Comparison of ENCODE assay signal across 8 cellular contexts in the genomic region with DNA sequence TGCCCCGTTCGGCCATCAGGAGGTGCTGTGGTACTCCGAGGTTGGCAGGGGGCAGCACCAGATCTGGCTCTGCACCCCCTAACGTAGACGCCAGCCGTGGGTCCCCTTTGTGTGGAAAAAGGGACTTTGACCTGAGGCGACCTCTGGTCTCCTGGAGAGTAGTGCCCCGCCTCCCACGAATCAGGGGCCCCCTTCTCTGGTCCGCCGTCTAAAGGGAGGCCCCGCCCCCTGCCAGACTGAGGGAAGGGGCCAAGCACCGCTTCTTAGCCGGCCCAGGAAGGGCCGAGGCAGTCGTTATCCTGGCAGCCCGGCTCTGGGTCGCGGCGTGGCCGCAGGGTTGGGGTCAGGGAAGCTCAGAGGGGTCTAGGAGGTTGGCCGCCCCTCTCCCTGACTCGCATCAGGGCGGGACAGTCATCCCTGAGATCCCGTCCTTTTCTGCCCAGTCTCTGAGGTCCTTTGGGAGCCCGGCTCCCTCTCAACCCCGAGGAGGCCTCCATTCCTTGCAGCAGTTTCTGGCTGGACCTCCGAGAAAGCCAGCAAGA. TPM values are rescaled to one million over a fixed set of nuclear protein-coding genes. Genes with fewer than 3 reads are reported as not detected.
DNase-seq lines count a peak whose midpoint lies in the region; ATAC-seq and TF ChIP-seq lines count a peak whose summit lies in the region.

No MANE protein-coding gene starts in this region.

- WGBS in endodermal cell (ENCODE audit: insufficient coverage in 1 of 2, insufficient read length in 1 of 2), 2 experiments, result 8 to 14% methylated on average over 18 to 28 of the region's 28 CpGs

- TF ChIP-seq EP300 in neural cell (conservative IDR thresholded peaks at IDR 0.05; ENCODE audit: poor library complexity, severe bottlenecking), result no peak

- peaks cover 34% of the 10 kb centered on the region for H3K36me3 Mint-ChIP-seq in endodermal cell (ENCODE audit: low read depth)

- H3K27me3 ChIP-seq in endodermal cell (ENCODE audit: control insufficient read depth, insufficient read depth, low read length, poor library complexity, severe bottlenecking) (no peaks in the 10 kb centered on the region), neural cell (ENCODE audit: insufficient read depth, low read depth, low read length) (no peaks in the 10 kb centered on the region)

- H3K27ac ChIP-seq in endodermal cell (ENCODE audit: low read depth, low read length), result peak overlapping the region; percentile 100
- peak overlapping the region; percentile 94 for H3K27ac ChIP-seq in neural cell (ENCODE audit: low read length)

- peak overlapping the region; percentile 56 for H2AFZ ChIP-seq in neural cell (ENCODE audit: low read depth, low read length)

- no peak overlapping the region for H3K4me2 ChIP-seq in neural cell (ENCODE audit: low read length)

- H3F3A ChIP-seq in neural cell (ENCODE audit: insufficient read depth, low read length, poor library complexity, severe bottlenecking), result no peaks in the 10 kb centered on the region

- peaks cover 24% of the 10 kb centered on the region for H3K79me2 ChIP-seq in neural cell (replicated peaks; ENCODE audit: insufficient read depth, low read length)

- peaks cover 63% of the 10 kb centered on the region for H3K36me3 ChIP-seq in endodermal cell (ENCODE audit: control insufficient read depth, insufficient read depth, low read length)
- H3K36me3 ChIP-seq in neural cell (ENCODE audit: insufficient read depth, low read length), result no peaks in the 10 kb centered on the region

- no peaks in the 10 kb centered on the region for H3K9me2 ChIP-seq in neural cell (ENCODE audit: insufficient read depth, low read length)

- H3K4me1 ChIP-seq in endodermal cell (ENCODE audit: control insufficient read depth, insufficient read depth, low read length), result peaks cover 23% of the 10 kb centered on the region

- TF ChIP-seq CTCF in endodermal cell (conservative IDR thresholded peaks at IDR 0.05) (peak; percentile 83), neural cell (IDR thresholded peaks at IDR 0.05; ENCODE audit: poor library complexity, severe bottlenecking) (peak; percentile 64)

- H3K9me3 ChIP-seq in endodermal cell (ENCODE audit: control insufficient read depth, low read length), result no peaks in the 10 kb centered on the region
- H3K9me3 ChIP-seq in neural cell (ENCODE audit: low read length), result no peaks in the 10 kb centered on the region

- peak overlapping the region; percentile 99 for H3K27ac Mint-ChIP-seq in endodermal cell

- no peak for ATAC-seq in GM18870 (IDR thresholded peaks at IDR 0.05; ENCODE audit: unreplicated experiment)

- no peaks in the 10 kb centered on the region for H4K20me1 ChIP-seq in neural cell (ENCODE audit: insufficient read depth)

- no peak for TF ChIP-seq RAD21 in neural cell (conservative IDR thresholded peaks at IDR 0.05)

- H3K27me3 Mint-ChIP-seq in endodermal cell (ENCODE audit: insufficient read depth), result no peaks in the 10 kb centered on the region

- no peak overlapping the region for H3K9ac ChIP-seq in endodermal cell (ENCODE audit: extremely low read depth, low read length, poor library complexity, severe bottlenecking)
- peak overlapping the region; percentile 96 for H3K9ac ChIP-seq in neural cell (ENCODE audit: low read length)

- H3K4me3 ChIP-seq in endodermal cell (ENCODE audit: low read length) (peak overlapping the region; percentile 100), neural cell (ENCODE audit: low read length) (peak overlapping the region; percentile 93)

- H3K4me1 Mint-ChIP-seq in endodermal cell, result peaks cover 35% of the 10 kb centered on the region

- peak overlapping the region; percentile 87 for H3K4me3 Mint-ChIP-seq in endodermal cell

- H3K9me3 Mint-ChIP-seq in endodermal cell, result no peaks in the 10 kb centered on the region

- peak; percentile 39 for DNase-seq in DMS79 (lab: John Stamatoyannopoulos, UW)
- DNase-seq in DMS79 treated with DMSO at 0.1 percent for 48 hours (lab: John Stamatoyannopoulos, UW), result no peak
- peak; percentile 75 for DNase-seq in NCI-H69 (lab: John Stamatoyannopoulos, UW)
- DNase-seq in endodermal cell, result no peak
- DNase-seq in hepatic stellate cell (ENCODE audit: low spot score), result no peak
- DNase-seq in activated CD4-positive, alpha-beta T cell treated with anti-CD3 and anti-CD28 coated beads for 48 hours, result no peak

TF ChIP-seq in neural cell, 6 proteins besides CTCF, POLR2A, EP300 and RAD21:
- TF ChIP-seq, protein P1, sequence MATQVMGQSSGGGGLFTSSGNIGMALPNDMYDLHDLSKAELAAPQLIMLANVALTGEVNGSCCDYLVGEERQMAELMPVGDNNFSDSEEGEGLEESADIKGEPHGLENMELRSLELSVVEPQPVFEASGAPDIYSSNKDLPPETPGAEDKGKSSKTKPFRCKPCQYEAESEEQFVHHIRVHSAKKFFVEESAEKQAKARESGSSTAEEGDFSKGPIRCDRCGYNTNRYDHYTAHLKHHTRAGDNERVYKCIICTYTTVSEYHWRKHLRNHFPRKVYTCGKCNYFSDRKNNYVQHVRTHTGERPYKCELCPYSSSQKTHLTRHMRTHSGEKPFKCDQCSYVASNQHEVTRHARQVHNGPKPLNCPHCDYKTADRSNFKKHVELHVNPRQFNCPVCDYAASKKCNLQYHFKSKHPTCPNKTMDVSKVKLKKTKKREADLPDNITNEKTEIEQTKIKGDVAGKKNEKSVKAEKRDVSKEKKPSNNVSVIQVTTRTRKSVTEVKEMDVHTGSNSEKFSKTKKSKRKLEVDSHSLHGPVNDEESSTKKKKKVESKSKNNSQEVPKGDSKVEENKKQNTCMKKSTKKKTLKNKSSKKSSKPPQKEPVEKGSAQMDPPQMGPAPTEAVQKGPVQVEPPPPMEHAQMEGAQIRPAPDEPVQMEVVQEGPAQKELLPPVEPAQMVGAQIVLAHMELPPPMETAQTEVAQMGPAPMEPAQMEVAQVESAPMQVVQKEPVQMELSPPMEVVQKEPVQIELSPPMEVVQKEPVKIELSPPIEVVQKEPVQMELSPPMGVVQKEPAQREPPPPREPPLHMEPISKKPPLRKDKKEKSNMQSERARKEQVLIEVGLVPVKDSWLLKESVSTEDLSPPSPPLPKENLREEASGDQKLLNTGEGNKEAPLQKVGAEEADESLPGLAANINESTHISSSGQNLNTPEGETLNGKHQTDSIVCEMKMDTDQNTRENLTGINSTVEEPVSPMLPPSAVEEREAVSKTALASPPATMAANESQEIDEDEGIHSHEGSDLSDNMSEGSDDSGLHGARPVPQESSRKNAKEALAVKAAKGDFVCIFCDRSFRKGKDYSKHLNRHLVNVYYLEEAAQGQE (IDR thresholded peaks at IDR 0.05; ENCODE audit: borderline replicate concordance), result no peak
- TF ChIP-seq EZH2 (IDR thresholded peaks at IDR 0.05; ENCODE audit: borderline replicate concordance, insufficient read depth, low read length, poor library complexity, severe bottlenecking) (no peak), TAF1 (IDR thresholded peaks at IDR 0.05; ENCODE audit: low read depth) (no peak), SMC3 (conservative IDR thresholded peaks at IDR 0.05; ENCODE audit: poor library complexity) (no peak), MXI1 (conservative IDR thresholded peaks at IDR 0.05; ENCODE audit: poor library complexity, severe bottlenecking) (no peak), POLR2AphosphoS5 (IDR thresholded peaks at IDR 0.05) (no peak)

RNA-seq across cellular contexts. Expression of gene HYAL2, which starts 0.6 kb away (rescaled TPM):
- total RNA-seq in endodermal cell, result 10 to 100 TPM; 55.3 to 61.1 TPM
- polyA plus RNA-seq in endodermal cell (2013, experiment 1 of 2), result 81.6 TPM
- polyA plus RNA-seq in endodermal cell (2013, experiment 2 of 2), result 80.6 TPM
- 116 and 138 TPM in 2 replicates for polyA plus RNA-seq in neural cell
- 84.5 and 95.7 TPM in 2 replicates for polyA minus RNA-seq in neural cell

RNA-seq across cellular contexts. Expression of gene TUSC2, which starts 6.1 kb away (rescaled TPM):
- total RNA-seq in endodermal cell, result 10 to 100 TPM; 23.5 to 28.1 TPM
- 30.2 TPM for polyA plus RNA-seq in endodermal cell (2013, experiment 1 of 2)
- polyA plus RNA-seq in endodermal cell (2013, experiment 2 of 2), result 26.2 TPM
- polyA plus RNA-seq in neural cell, result 88.8 and 106 TPM in 2 replicates
- polyA minus RNA-seq in neural cell, result 28.6 and 35.3 TPM in 2 replicates

RNA-seq across cellular contexts. Expression of gene HYAL1, which starts 18.5 kb away (rescaled TPM):
- 1 to 10 TPM in 1 of 2 donors, under 1 TPM in 1; 0.92 to 1.8 TPM for total RNA-seq in endodermal cell
- polyA plus RNA-seq in endodermal cell (2013, experiment 1 of 2), result 1.8 TPM
- 1.3 TPM for polyA plus RNA-seq in endodermal cell (2013, experiment 2 of 2)
- 2.2 and 4.7 TPM in 2 replicates for polyA plus RNA-seq in neural cell
- polyA minus RNA-seq in neural cell, result 3.2 and 3.6 TPM in 2 replicates

RNA-seq across cellular contexts. Expression of gene RASSF1, which starts 18.7 kb away (rescaled TPM):
- 10 to 100 TPM in 1 of 2 donors, 1 to 10 TPM in 1; 9.4 to 17.2 TPM for total RNA-seq in endodermal cell
- 15.8 TPM for polyA plus RNA-seq in endodermal cell (2013, experiment 1 of 2)
- polyA plus RNA-seq in endodermal cell (2013, experiment 2 of 2), result 15.9 TPM
- 51.4 and 54.0 TPM in 2 replicates for polyA plus RNA-seq in neural cell
- 18.1 and 19.0 TPM in 2 replicates for polyA minus RNA-seq in neural cell

RNA-seq across cellular contexts. Expression of gene HYAL3, which starts 22.7 kb away (rescaled TPM):
- total RNA-seq in endodermal cell, result 1 to 10 TPM; 2.6 to 3.3 TPM
- polyA plus RNA-seq in endodermal cell (2013, experiment 1 of 2), result 4.1 TPM
- polyA plus RNA-seq in endodermal cell (2013, experiment 2 of 2), result 3.9 TPM
- 8.8 and 9.1 TPM in 2 replicates for polyA plus RNA-seq in neural cell
- polyA minus RNA-seq in neural cell, result 2.7 and 6.1 TPM in 2 replicates

Comparison
In these comparisons a context has a peak if more than half of its experiments do, and no peak if none do; other contexts are left out.
1. DNase-seq: peak in DMS79 (single experiment) and NCI-H69 (single experiment); none in DMS79 treated with DMSO at 0.1 percent for 48 hours (single experiment), endodermal cell (single experiment), hepatic stellate cell (single experiment) and activated CD4-positive, alpha-beta T cell treated with anti-CD3 and anti-CD28 coated beads for 48 hours (single experiment).